Comparison of ENCODE assay signal across 1 cellular context in the genomic region with DNA sequence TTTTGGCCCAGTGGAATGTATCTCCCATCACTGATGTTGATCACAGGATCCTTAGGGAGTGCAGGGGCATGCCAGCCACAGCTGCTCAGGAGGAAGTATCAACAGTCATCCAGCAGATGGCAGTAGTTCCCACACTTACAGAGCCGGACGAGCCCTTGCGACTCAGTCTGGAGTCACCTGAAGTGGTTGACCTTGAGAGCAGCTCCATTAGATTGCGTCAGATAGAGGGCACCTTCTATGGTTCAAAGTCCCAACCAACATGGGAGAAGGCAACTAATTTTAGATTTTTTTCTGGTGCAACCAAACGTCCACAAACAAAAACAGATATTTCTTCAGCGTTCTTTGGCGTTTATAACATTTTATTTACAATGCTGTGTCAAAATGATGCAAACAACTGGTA.
TF ChIP-seq lines count a peak whose summit lies in the region.

No MANE protein-coding gene starts in this region.

TF ChIP-seq in GM23338, 12 proteins besides CTCF, POLR2A, EP300 and RAD21 (continued from another document):
- peak; percentile 67 for TF ChIP-seq ZNF462 (CRISPR knock-in tag; IDR thresholded peaks at IDR 0.05)
- TF ChIP-seq ZNF114 (CRISPR knock-in tag; IDR thresholded peaks at IDR 0.05) = no peak
- TF ChIP-seq, protein P1, sequence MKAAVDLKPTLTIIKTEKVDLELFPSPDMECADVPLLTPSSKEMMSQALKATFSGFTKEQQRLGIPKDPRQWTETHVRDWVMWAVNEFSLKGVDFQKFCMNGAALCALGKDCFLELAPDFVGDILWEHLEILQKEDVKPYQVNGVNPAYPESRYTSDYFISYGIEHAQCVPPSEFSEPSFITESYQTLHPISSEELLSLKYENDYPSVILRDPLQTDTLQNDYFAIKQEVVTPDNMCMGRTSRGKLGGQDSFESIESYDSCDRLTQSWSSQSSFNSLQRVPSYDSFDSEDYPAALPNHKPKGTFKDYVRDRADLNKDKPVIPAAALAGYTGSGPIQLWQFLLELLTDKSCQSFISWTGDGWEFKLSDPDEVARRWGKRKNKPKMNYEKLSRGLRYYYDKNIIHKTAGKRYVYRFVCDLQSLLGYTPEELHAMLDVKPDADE (IDR thresholded peaks at IDR 0.05) = no peak
- TF ChIP-seq REST (IDR thresholded peaks at IDR 0.05; ENCODE audit: unreplicated experiment) = no peak
- TF ChIP-seq POLR2AphosphoS5 (IDR thresholded peaks at IDR 0.05; ENCODE audit: low read depth) = no peak
